In the genomic region with DNA sequence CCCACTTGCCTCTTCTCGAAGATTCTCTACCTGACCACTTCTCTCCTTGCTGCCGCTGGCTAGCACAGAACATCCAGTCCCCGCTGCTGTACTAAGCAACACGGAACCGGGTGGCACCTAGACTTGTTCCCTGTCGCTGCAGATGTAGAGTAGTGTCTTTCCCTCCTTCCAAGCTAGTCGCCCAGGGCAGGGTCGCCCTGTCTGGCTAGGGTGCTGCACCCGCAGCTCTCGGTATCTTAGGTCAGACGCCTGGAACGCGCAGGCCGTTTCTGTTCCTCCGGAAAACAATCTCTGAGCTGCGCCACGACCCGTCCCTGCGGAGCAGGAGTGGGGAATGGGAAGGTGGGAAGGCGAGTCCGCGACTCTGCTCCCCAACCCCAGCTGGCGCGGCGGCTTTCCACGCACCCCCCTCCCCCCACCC, we compare ENCODE assay signal across 8 cellular contexts. TPM values are rescaled to one million over a fixed set of nuclear protein-coding genes. Genes with fewer than 3 reads are reported as not detected.
DNase-seq lines count a peak whose midpoint lies in the region; ATAC-seq, FAIRE-seq and TF ChIP-seq lines count a peak whose summit lies in the region.

No MANE protein-coding gene starts in this region.

- H2BK12ac ChIP-seq in trophoblast cell (ENCODE audit: low read length), result no peak overlapping the region

- no peaks in the 10 kb centered on the region for H3K27me3 ChIP-seq in trophoblast cell (ENCODE audit: insufficient read depth, low read length)

- peak overlapping the region; percentile 36 for H3K9ac ChIP-seq in trophoblast cell (ENCODE audit: low read length)

- peak; percentile 34 for ATAC-seq in activated B cell treated with CpG ODN at 0.5 μM for 24 hours (ENCODE audit: low read depth)

- H3K9me3 Mint-ChIP-seq in activated naive CD4-positive, alpha-beta T cell treated with anti-CD3 and anti-CD28 coated beads for 36 hours, result no peaks in the 10 kb centered on the region
- H3K9me3 Mint-ChIP-seq in activated B cell treated with CpG ODN at 0.5 μM for 24 hours, result no peaks in the 10 kb centered on the region

- peak overlapping the region; percentile 92 for H3K27ac ChIP-seq in trophoblast cell (ENCODE audit: low read depth, low read length)

- H3K4me3 ChIP-seq in fibroblast of villous mesenchyme (ENCODE audit: low read depth, low read length) (peak overlapping the region; percentile 91), trophoblast cell (ENCODE audit: low read depth, low read length) (peak overlapping the region; percentile 76)

- CTCF ChIA-PET in activated naive CD4-positive, alpha-beta T cell treated with anti-CD3 and anti-CD28 coated beads for 36 hours (lab: Charles Lee), result interaction anchor here (0.6 to 2.1 kb wide), 8 partner anchors 9 to 279 kb away, joined by 3 to 10 read pairs (median 3); a partner anchor contains a TSS
- CTCF ChIA-PET in activated B cell treated with CpG ODN at 0.5 μM for 24 hours (lab: Charles Lee), result interaction anchor here (0.7 to 2.1 kb wide), 4 partner anchors 21 to 278 kb away, joined by 3 to 9 read pairs (median 3); a partner anchor contains a TSS

- H3K23ac ChIP-seq in trophoblast cell (ENCODE audit: low read length), result no peak overlapping the region

- peak overlapping the region; percentile 82 for H2BK120ac ChIP-seq in trophoblast cell (ENCODE audit: insufficient read depth, low read length, poor library complexity)

- H3K4me2 ChIP-seq in trophoblast cell (ENCODE audit: low read length), result peak overlapping the region; percentile 82

- peaks cover 17% of the 10 kb centered on the region for H3K79me1 ChIP-seq in trophoblast cell (ENCODE audit: low read length)

- no peak for FAIRE-seq in urothelium cell line (lab: Jason Lieb, UNC)

- peak overlapping the region; percentile 93 for H3K18ac ChIP-seq in trophoblast cell (ENCODE audit: low read length)

- peak overlapping the region; percentile 81 for H3K4me3 Mint-ChIP-seq in activated naive CD4-positive, alpha-beta T cell treated with anti-CD3 and anti-CD28 coated beads for 36 hours
- peak overlapping the region; percentile 85 for H3K4me3 Mint-ChIP-seq in activated B cell treated with CpG ODN at 0.5 μM for 24 hours

- H3K9me3 ChIP-seq in trophoblast cell (ENCODE audit: insufficient read depth, low read depth, low read length), result no peaks in the 10 kb centered on the region

- no peaks in the 10 kb centered on the region for H3K36me3 Mint-ChIP-seq in activated naive CD4-positive, alpha-beta T cell treated with anti-CD3 and anti-CD28 coated beads for 36 hours (ENCODE audit: low read depth)
- H3K36me3 Mint-ChIP-seq in activated B cell treated with CpG ODN at 0.5 μM for 24 hours (ENCODE audit: low read depth), result no peaks in the 10 kb centered on the region

- peak overlapping the region; percentile 91 for H4K8ac ChIP-seq in trophoblast cell (ENCODE audit: low read depth, low read length)

- H3K79me2 ChIP-seq in trophoblast cell (ENCODE audit: control insufficient read depth, insufficient read depth, low read length, poor library complexity), result peaks cover 12% of the 10 kb centered on the region

- peaks cover 25 to 34% of the 10 kb centered on the region in 2 experiments for H3K4me1 ChIP-seq in trophoblast cell (ENCODE audit: control insufficient read depth in 1 of 2, insufficient read depth in 2 of 2, low read length in 2 of 2)

- peaks cover 16% of the 10 kb centered on the region for H3K4me1 Mint-ChIP-seq in activated naive CD4-positive, alpha-beta T cell treated with anti-CD3 and anti-CD28 coated beads for 36 hours (ENCODE audit: low read depth)
- H3K4me1 Mint-ChIP-seq in activated B cell treated with CpG ODN at 0.5 μM for 24 hours, result peaks cover 12% of the 10 kb centered on the region

- H3K14ac ChIP-seq in trophoblast cell (ENCODE audit: low read length), result peak overlapping the region; percentile 88

- H2AFZ ChIP-seq in trophoblast cell (ENCODE audit: insufficient read depth, low read length, poor library complexity), result peak overlapping the region; percentile 55

- peak overlapping the region; percentile 95 for H4K91ac ChIP-seq in trophoblast cell (ENCODE audit: low read depth, low read length)

- no peaks in the 10 kb centered on the region for H3K27me3 Mint-ChIP-seq in activated naive CD4-positive, alpha-beta T cell treated with anti-CD3 and anti-CD28 coated beads for 36 hours (ENCODE audit: low read depth)
- H3K27me3 Mint-ChIP-seq in activated B cell treated with CpG ODN at 0.5 μM for 24 hours, result peaks cover 18% of the 10 kb centered on the region

- POLR2A ChIA-PET in activated B cell treated with CpG ODN at 0.5 μM for 24 hours (lab: Charles Lee), result interaction anchor here (0.7 to 2.8 kb wide), 5 partner anchors 21 to 279 kb away, joined by 3 to 24 read pairs (median 7); a partner anchor contains a TSS

- no peak overlapping the region for H2AK5ac ChIP-seq in trophoblast cell (ENCODE audit: low read length)

- H3K36me3 ChIP-seq in trophoblast cell (ENCODE audit: control insufficient read depth in 1 of 2, insufficient read depth in 2 of 2, low read length in 2 of 2), result peaks cover 10 to 17% of the 10 kb centered on the region in 2 experiments

- H3K4ac ChIP-seq in trophoblast cell (ENCODE audit: low read depth, low read length), result no peak overlapping the region

- peak overlapping the region; percentile 88 for H2BK5ac ChIP-seq in trophoblast cell (ENCODE audit: low read depth, low read length, poor library complexity)

- DNase-seq in activated naive CD4-positive, alpha-beta T cell treated with anti-CD3 and anti-CD28 coated beads for 36 hours, result peak; percentile 14
- DNase-seq in activated naive CD4-positive, alpha-beta T cell treated with Interleukin-2 at 50 U/mL for 16 hours, result no peak
- DNase-seq in activated B cell treated with CpG ODN at 0.5 μM for 24 hours (no peak), fibroblast of villous mesenchyme (ENCODE audit: low read depth) (peak; percentile 31), trophoblast cell (peak; percentile 38 to 68), HPDE6-E6E7 (ENCODE audit: extremely low spot score) (no peak), hepatic stellate cell (ENCODE audit: low spot score) (no peak), urothelium cell line (ENCODE audit: low spot score) (no peak)

- no peak overlapping the region for H4K12ac ChIP-seq in trophoblast cell (ENCODE audit: low read depth, low read length)

- peak overlapping the region; percentile 7 for H3K27ac Mint-ChIP-seq in activated naive CD4-positive, alpha-beta T cell treated with anti-CD3 and anti-CD28 coated beads for 36 hours
- peak overlapping the region; percentile 16 for H3K27ac Mint-ChIP-seq in activated B cell treated with CpG ODN at 0.5 μM for 24 hours

- intact Hi-C loops in activated naive CD4-positive, alpha-beta T cell treated with anti-CD3 and anti-CD28 coated beads for 36 hours (cut with micrococcal nuclease), result no loop called here
- intact Hi-C loops in activated B cell treated with CpG ODN at 0.5 μM for 24 hours (cut with micrococcal nuclease), result loop anchor here (10.0 kb wide), 1 partner anchor 1102 kb away; a partner anchor contains a TSS

- no CpG with 5 or more reads among the region's 26 CpGs for WGBS in trophoblast cell (ENCODE audit: extremely low coverage, insufficient coverage, insufficient read length)

- TF ChIP-seq CTCF in activated B cell treated with CpG ODN at 0.5 μM for 24 hours (IDR thresholded peaks at IDR 0.05) (no peak), fibroblast of villous mesenchyme (IDR thresholded peaks at IDR 0.05; ENCODE audit: insufficient read depth, low read depth, low read length) (no peak)

RNA-seq across cellular contexts. Expression of a gene that starts 0.8 kb away (rescaled TPM):
- 1 to 10 TPM; 1.1 TPM for total RNA-seq in activated naive CD4-positive, alpha-beta T cell treated with anti-CD3 and anti-CD28 coated beads for 36 hours
- total RNA-seq in activated B cell treated with CpG ODN at 0.5 μM for 24 hours (0.22 and 0.34 TPM in 2 replicates), fibroblast of villous mesenchyme (19.9 and 23.8 TPM in 2 replicates)
- polyA plus RNA-seq in trophoblast cell (2013), result 11.9 and 12.6 TPM in 2 replicates

RNA-seq across cellular contexts. Expression of a gene that starts 6.9 kb away (rescaled TPM):
- 10 to 100 TPM; 46.1 to 46.8 TPM for total RNA-seq in activated naive CD4-positive, alpha-beta T cell treated with anti-CD3 and anti-CD28 coated beads for 36 hours
- 65.6 and 72.6 TPM in 2 replicates for total RNA-seq in activated B cell treated with CpG ODN at 0.5 μM for 24 hours
- 41.6 and 42.3 TPM in 2 replicates for total RNA-seq in fibroblast of villous mesenchyme
- polyA plus RNA-seq in trophoblast cell (2013), result 41.5 and 44.6 TPM in 2 replicates

RNA-seq across cellular contexts. Expression of a gene that starts 21.4 kb away (rescaled TPM):
- total RNA-seq in activated naive CD4-positive, alpha-beta T cell treated with anti-CD3 and anti-CD28 coated beads for 36 hours, result 10 to 100 TPM; 28.5 to 33.1 TPM
- total RNA-seq in activated B cell treated with CpG ODN at 0.5 μM for 24 hours, result 20.5 and 20.8 TPM in 2 replicates
- total RNA-seq in fibroblast of villous mesenchyme, result 18.7 and 28.1 TPM in 2 replicates
- 10.5 and 10.6 TPM in 2 replicates for polyA plus RNA-seq in trophoblast cell (2013)

Comparison
In these comparisons a context has a peak if more than half of its experiments do, and no peak if none do; other contexts are left out.
1. DNase-seq: peak in activated naive CD4-positive, alpha-beta T cell treated with anti-CD3 and anti-CD28 coated beads for 36 hours (single experiment), fibroblast of villous mesenchyme (single experiment) and trophoblast cell (2 of 2); none in activated naive CD4-positive, alpha-beta T cell treated with Interleukin-2 at 50 U/mL for 16 hours (single experiment), activated B cell treated with CpG ODN at 0.5 μM for 24 hours (single experiment), HPDE6-E6E7 (single experiment), hepatic stellate cell (single experiment) and urothelium cell line (single experiment).